15 cellular contexts compared by ENCODE assay signal in genomic region chr19:38739440-38740251, GRCh38. TPM values are rescaled to one million over a fixed set of nuclear protein-coding genes. Genes with fewer than 3 reads are reported as not detected.
DNase-seq lines count a peak whose midpoint lies in the region; ATAC-seq and TF ChIP-seq lines count a peak whose summit lies in the region.
"Had no signal": no experiment of that assay in that cellular context is flagged by ENCODE, and none has a peak within 500 bp of the region (broad histone marks: within the 10 kb centered on the region; RNA-seq: fewer than 3 reads in every experiment).

No MANE protein-coding gene starts in this region.

- ATAC-seq in SK-N-SH treated with all-trans-retinoic acid at 6 μM for 48 hours (no peak), GM18858 (IDR thresholded peaks at IDR 0.05; ENCODE audit: unreplicated experiment) (no peak)
- ATAC-seq in activated CD8-positive, alpha-beta T cell treated with anti-CD3 and anti-CD28 coated beads, Interleukin-2, amount 10 ng/mL, durations not matched to agents 7 days and 5 days, result no peak
- ATAC-seq: heart right ventricle had no signal

- H3K79me2 ChIP-seq in SK-N-SH (ENCODE audit: insufficient read depth), result no peaks in the 10 kb centered on the region
- H3K79me2 ChIP-seq in neural progenitor cell (ENCODE audit: low read depth), result no peaks in the 10 kb centered on the region

- no peak overlapping the region for H2AFZ ChIP-seq in SK-N-SH (ENCODE audit: low read depth)
- no peak overlapping the region for H2AFZ ChIP-seq in neural progenitor cell (replicated peaks)

- no peaks in the 10 kb centered on the region for H3K9me2 ChIP-seq in SK-N-SH

- H3K4me1 ChIP-seq in SK-N-SH (ENCODE audit: control insufficient read depth in 1 of 2, insufficient read depth in 2 of 2, low read depth in 1 of 2, low read length in 1 of 2) (peaks cover 0 to 7% of the 10 kb centered on the region in 2 experiments; a peak in 1 of 4 replicates), neural progenitor cell (peaks cover 8% of the 10 kb centered on the region)

- H3K27ac ChIP-seq in SK-N-SH (ENCODE audit: low read depth in 2 of 2, low read length in 1 of 2), result no peak overlapping the region
- H3K27ac ChIP-seq in neural progenitor cell, result no peak overlapping the region
- H3K27ac ChIP-seq: heart right ventricle, left ventricle myocardium inferior had no signal

- H3K9ac ChIP-seq in SK-N-SH, result no peak overlapping the region
- H3K9ac ChIP-seq in neural progenitor cell, result no peak overlapping the region

- H3K36me3 ChIP-seq in SK-N-SH (replicated peaks in 1 of 2; ENCODE audit: control insufficient read depth in 1 of 2, insufficient read depth in 2 of 2, low read length in 1 of 2), result no peaks in the 10 kb centered on the region
- no peaks in the 10 kb centered on the region for H3K36me3 ChIP-seq in H7 (replicated peaks; ENCODE audit: control insufficient read depth, insufficient read depth, low read length)
- no peaks in the 10 kb centered on the region for H3K36me3 ChIP-seq in neural progenitor cell
- H3K36me3 ChIP-seq: heart right ventricle, left ventricle myocardium inferior had no signal

- H3K4me2 ChIP-seq in SK-N-SH (no peak overlapping the region), neural progenitor cell (no peak overlapping the region)

- CTCF ChIA-PET in SK-N-SH (lab: Yijun Ruan, JAX), result no interaction called here
- CTCF ChIA-PET in activated CD8-positive, alpha-beta T cell treated with anti-CD3 and anti-CD28 coated beads, Interleukin-2, amount 10 ng/mL, durations not matched to agents 7 days and 5 days (lab: Charles Lee), result interaction anchor here (0.6 to 1.6 kb wide), 5 partner anchors 20 to 191 kb away, joined by 3 to 5 read pairs (median 4); partner anchors contain the start of genes MRPS12 and SARS2

- POLR2A ChIA-PET in SK-N-SH (lab: Yijun Ruan, JAX), result no interaction called here
- POLR2A ChIA-PET in activated CD8-positive, alpha-beta T cell treated with anti-CD3 and anti-CD28 coated beads, Interleukin-2, amount 10 ng/mL, durations not matched to agents 7 days and 5 days (lab: Charles Lee), result no interaction called here

- no peak for TF ChIP-seq RAD21 in SK-N-SH (IDR thresholded peaks at IDR 0.05; ENCODE audit: low read length)

- TF ChIP-seq CTCF in SK-N-SH (IDR thresholded peaks at IDR 0.05) (no peak), neural progenitor cell (IDR thresholded peaks at IDR 0.05) (no peak)

- WGBS in SK-N-SH (ENCODE audit: low lambda C conversion rate), result 90% methylated on average over 10 of the region's 16 CpGs

- H4K20me1 ChIP-seq in SK-N-SH (ENCODE audit: insufficient read depth) (peaks cover 1% of the 10 kb centered on the region; the same call in 1 of the 2 replicates), neural progenitor cell (ENCODE audit: low read depth) (peaks cover 4% of the 10 kb centered on the region)

- H3K4me3 ChIP-seq in SK-N-SH (ENCODE audit: low read depth in 2 of 2, low read length in 1 of 2), result no peak overlapping the region
- H3K4me3 ChIP-seq in H7 (ENCODE audit: insufficient read depth, low read depth, low read length), result no peak overlapping the region
- no peak overlapping the region for H3K4me3 ChIP-seq in neural progenitor cell
- H3K4me3 ChIP-seq: heart right ventricle, left ventricle myocardium inferior had no signal

- peaks cover 4% of the 10 kb centered on the region for H3K27me3 Mint-ChIP-seq in activated CD8-positive, alpha-beta T cell treated with anti-CD3 and anti-CD28 coated beads, Interleukin-2, amount 10 ng/mL, durations not matched to agents 7 days and 5 days (ENCODE audit: low read depth)
- peaks cover 17% of the 10 kb centered on the region for H3K27me3 Mint-ChIP-seq in neural progenitor cell (ENCODE audit: insufficient read depth, low read depth)

- H3K27ac Mint-ChIP-seq in activated CD8-positive, alpha-beta T cell treated with anti-CD3 and anti-CD28 coated beads, Interleukin-2, amount 10 ng/mL, durations not matched to agents 7 days and 5 days, result peak overlapping the region; percentile 69
- peak overlapping the region; percentile 72 for H3K27ac Mint-ChIP-seq in neural progenitor cell

- H3K36me3 Mint-ChIP-seq in activated CD8-positive, alpha-beta T cell treated with anti-CD3 and anti-CD28 coated beads, Interleukin-2, amount 10 ng/mL, durations not matched to agents 7 days and 5 days (ENCODE audit: low read depth), result no peaks in the 10 kb centered on the region
- H3K36me3 Mint-ChIP-seq in neural progenitor cell, result peaks cover 2% of the 10 kb centered on the region

- no peaks in the 10 kb centered on the region for H3K9me3 ChIP-seq in SK-N-SH
- H3K9me3 ChIP-seq in neural progenitor cell (ENCODE audit: low read depth), result no peaks in the 10 kb centered on the region
- H3K9me3 ChIP-seq: heart right ventricle, left ventricle myocardium inferior had no signal

- DNase-seq in SK-N-SH (peak; percentile 16), H7 (peak; percentile 26), neural progenitor cell (ENCODE audit: low spot score) (no peak), T-helper 1 cell (no peak), iPS-NIHi7 (ENCODE audit: extremely low spot score) (no peak)
- peak; percentile 48 for DNase-seq in activated CD8-positive, alpha-beta T cell treated with anti-CD3 and anti-CD28 coated beads, Interleukin-2, amount 10 ng/mL, durations not matched to agents 7 days and 5 days
- DNase-seq: Calu3, heart right ventricle, KG1, left ventricle myocardium inferior, NCI-H524 treated with DMSO at 0.1 percent for 48 hours, T1000 had no signal

- H3F3A ChIP-seq in SK-N-SH (replicated peaks; ENCODE audit: insufficient read depth), result peaks cover 8% of the 10 kb centered on the region
- H3F3A ChIP-seq in neural progenitor cell (ENCODE audit: low read depth), result peaks cover 8% of the 10 kb centered on the region

- no peak overlapping the region for H3K4me3 Mint-ChIP-seq in activated CD8-positive, alpha-beta T cell treated with anti-CD3 and anti-CD28 coated beads, Interleukin-2, amount 10 ng/mL, durations not matched to agents 7 days and 5 days
- H3K4me3 Mint-ChIP-seq in neural progenitor cell, result no peak overlapping the region

- H3K9me3 Mint-ChIP-seq in activated CD8-positive, alpha-beta T cell treated with anti-CD3 and anti-CD28 coated beads, Interleukin-2, amount 10 ng/mL, durations not matched to agents 7 days and 5 days (ENCODE audit: insufficient read depth), result no peaks in the 10 kb centered on the region
- H3K9me3 Mint-ChIP-seq in neural progenitor cell, result no peaks in the 10 kb centered on the region

- no peak for TF ChIP-seq EP300 in SK-N-SH (IDR thresholded peaks at IDR 0.05; ENCODE audit: borderline replicate concordance in 1 of 2, low read depth in 1 of 2, low read length in 1 of 2)

- H3K4me1 Mint-ChIP-seq in activated CD8-positive, alpha-beta T cell treated with anti-CD3 and anti-CD28 coated beads, Interleukin-2, amount 10 ng/mL, durations not matched to agents 7 days and 5 days (ENCODE audit: low read depth), result peaks cover 38% of the 10 kb centered on the region
- H3K4me1 Mint-ChIP-seq in neural progenitor cell, result peaks cover 8% of the 10 kb centered on the region

- no peaks in the 10 kb centered on the region for H3K27me3 ChIP-seq in SK-N-SH (ENCODE audit: insufficient read depth)
- H3K27me3 ChIP-seq in H7 (ENCODE audit: control insufficient read depth, insufficient read depth, low read length), result peaks cover 9% of the 10 kb centered on the region
- H3K27me3 ChIP-seq in neural progenitor cell, result peaks cover 22% of the 10 kb centered on the region
- H3K27me3 ChIP-seq: heart right ventricle had no signal

TF ChIP-seq in SK-N-SH, 30 proteins besides CTCF, POLR2A, EP300 and RAD21 (continues in another document):
- TF ChIP-seq USF2 (IDR thresholded peaks at IDR 0.05; ENCODE audit: borderline replicate concordance, low read depth, low read length), result no peak

TF ChIP-seq in SK-N-SH treated with all-trans-retinoic acid at 6 μM for 48 hours, 23 proteins besides CTCF, POLR2A, EP300 and RAD21:
- TF ChIP-seq ZNF565 (CRISPR knock-in tag; conservative IDR thresholded peaks at IDR 0.05; ENCODE audit: low read depth), result no peak
TF ChIP-seq in SK-N-SH treated with all-trans-retinoic acid at 6 μM for 48 hours: peak in this region for 0.

RNA-seq across cellular contexts. Expression of gene CAPN12, which starts 4.6 kb away (rescaled TPM):
- polyA plus RNA-seq in SK-N-SH (2012; rRNA removed), result 1.7 and 3.0 TPM in 2 replicates
- 0.48 and 0.50 TPM in 2 replicates for polyA plus RNA-seq in SK-N-SH (2012; cell fraction: cytosol; rRNA removed)
- 14.5 and 19.0 TPM in 2 replicates for polyA plus RNA-seq in SK-N-SH (2012; cell fraction: nucleus; rRNA removed)
- 3.0 and 5.4 TPM in 2 replicates for total RNA-seq in H7 (2014; rRNA removed; shearing (Covaris generic))
- 10 to 100 TPM; 12.2 to 16.2 TPM for total RNA-seq in activated CD8-positive, alpha-beta T cell treated with anti-CD3 and anti-CD28 coated beads, Interleukin-2, amount 10 ng/mL, durations not matched to agents 7 days and 5 days
- 1.0 and 4.9 TPM in 2 replicates for total RNA-seq in neural progenitor cell (ENCODE audit: low replicate concordance)

RNA-seq across cellular contexts. Expression of gene LGALS7, which starts 33.7 kb away (rescaled TPM):
- polyA plus RNA-seq in SK-N-SH (2012; rRNA removed), result not detected in 2 replicates
- not detected in 2 replicates for polyA plus RNA-seq in SK-N-SH (2012; cell fraction: cytosol; rRNA removed)
- polyA plus RNA-seq in SK-N-SH (2012; cell fraction: nucleus; rRNA removed), result not detected in 2 replicates
- total RNA-seq in H7 (2014; rRNA removed; shearing (Covaris generic)), result 0.37 and 1.9 TPM in 2 replicates
- not detected for total RNA-seq in activated CD8-positive, alpha-beta T cell treated with anti-CD3 and anti-CD28 coated beads, Interleukin-2, amount 10 ng/mL, durations not matched to agents 7 days and 5 days
- not detected in 2 replicates for total RNA-seq in neural progenitor cell (ENCODE audit: low replicate concordance)
- total RNA-seq: Calu3, H1, heart right ventricle, left ventricle myocardium inferior had no signal
- polyA plus RNA-seq: heart right ventricle had no signal

RNA-seq across cellular contexts. Expression of gene LGALS7B, which starts 49.4 kb away (rescaled TPM):
- polyA plus RNA-seq in SK-N-SH (2012; rRNA removed), result not detected in 2 replicates
- polyA plus RNA-seq in SK-N-SH (2012; cell fraction: cytosol; rRNA removed), result not detected in 2 replicates
- polyA plus RNA-seq in SK-N-SH (2012; cell fraction: nucleus; rRNA removed), result not detected in 2 replicates
- not detected in 2 replicates for total RNA-seq in H7 (2014; rRNA removed; shearing (Covaris generic))
- total RNA-seq in activated CD8-positive, alpha-beta T cell treated with anti-CD3 and anti-CD28 coated beads, Interleukin-2, amount 10 ng/mL, durations not matched to agents 7 days and 5 days, result not detected
- total RNA-seq in neural progenitor cell (ENCODE audit: low replicate concordance), result not detected in 2 replicates
- total RNA-seq: H1, left ventricle myocardium inferior had no signal

Comparison
In these comparisons a context has a peak if more than half of its experiments do, and no peak if none do; other contexts are left out.
1. DNase-seq: peak in SK-N-SH (single experiment), H7 (single experiment) and activated CD8-positive, alpha-beta T cell treated with anti-CD3 and anti-CD28 coated beads, Interleukin-2, amount 10 ng/mL, durations not matched to agents 7 days and 5 days (single experiment); none in neural progenitor cell (single experiment), T-helper 1 cell (0 of 5) and iPS-NIHi7 (single experiment).